Comparison of ENCODE assay signal across 2 cellular contexts in the genomic region with DNA sequence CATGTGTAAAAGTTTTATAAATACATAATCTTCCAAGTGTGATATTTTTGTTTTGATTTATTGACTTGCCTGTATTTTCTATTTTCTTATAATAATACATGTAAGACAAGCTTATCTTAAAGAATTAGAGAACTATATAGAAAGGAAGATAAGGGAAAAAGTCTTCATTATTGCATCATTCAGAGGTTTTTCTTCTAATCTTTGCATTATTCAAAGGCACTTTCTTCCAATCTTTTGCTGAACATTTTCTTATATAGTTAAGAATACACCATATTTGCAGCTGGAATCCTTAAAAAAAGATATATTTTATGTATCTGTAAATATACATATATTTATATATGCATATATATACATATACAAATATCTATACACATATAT.
TF ChIP-seq lines count a peak whose summit lies in the region.

No MANE protein-coding gene starts in this region.

TF ChIP-seq in SK-N-SH, 30 proteins besides CTCF, POLR2A, EP300 and RAD21 (continued from another document):
- TF ChIP-seq ZBTB33 (IDR thresholded peaks at IDR 0.05; ENCODE audit: borderline replicate concordance, low read depth) (no peak), NFIC (IDR thresholded peaks at IDR 0.05; ENCODE audit: borderline replicate concordance) (no peak), TEAD4 (IDR thresholded peaks at IDR 0.05; ENCODE audit: borderline replicate concordance, insufficient read depth) (no peak), USF2 (IDR thresholded peaks at IDR 0.05; ENCODE audit: borderline replicate concordance, low read depth, low read length) (no peak)
- TF ChIP-seq, protein P1, sequence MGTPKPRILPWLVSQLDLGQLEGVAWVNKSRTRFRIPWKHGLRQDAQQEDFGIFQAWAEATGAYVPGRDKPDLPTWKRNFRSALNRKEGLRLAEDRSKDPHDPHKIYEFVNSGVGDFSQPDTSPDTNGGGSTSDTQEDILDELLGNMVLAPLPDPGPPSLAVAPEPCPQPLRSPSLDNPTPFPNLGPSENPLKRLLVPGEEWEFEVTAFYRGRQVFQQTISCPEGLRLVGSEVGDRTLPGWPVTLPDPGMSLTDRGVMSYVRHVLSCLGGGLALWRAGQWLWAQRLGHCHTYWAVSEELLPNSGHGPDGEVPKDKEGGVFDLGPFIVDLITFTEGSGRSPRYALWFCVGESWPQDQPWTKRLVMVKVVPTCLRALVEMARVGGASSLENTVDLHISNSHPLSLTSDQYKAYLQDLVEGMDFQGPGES (IDR thresholded peaks at IDR 0.05; ENCODE audit: low read depth, low read length), result no peak

TF ChIP-seq in SK-N-SH treated with all-trans-retinoic acid at 6 μM for 48 hours, 23 proteins besides CTCF, POLR2A, EP300 and RAD21 (continued from another document):
- TF ChIP-seq, protein P2, sequence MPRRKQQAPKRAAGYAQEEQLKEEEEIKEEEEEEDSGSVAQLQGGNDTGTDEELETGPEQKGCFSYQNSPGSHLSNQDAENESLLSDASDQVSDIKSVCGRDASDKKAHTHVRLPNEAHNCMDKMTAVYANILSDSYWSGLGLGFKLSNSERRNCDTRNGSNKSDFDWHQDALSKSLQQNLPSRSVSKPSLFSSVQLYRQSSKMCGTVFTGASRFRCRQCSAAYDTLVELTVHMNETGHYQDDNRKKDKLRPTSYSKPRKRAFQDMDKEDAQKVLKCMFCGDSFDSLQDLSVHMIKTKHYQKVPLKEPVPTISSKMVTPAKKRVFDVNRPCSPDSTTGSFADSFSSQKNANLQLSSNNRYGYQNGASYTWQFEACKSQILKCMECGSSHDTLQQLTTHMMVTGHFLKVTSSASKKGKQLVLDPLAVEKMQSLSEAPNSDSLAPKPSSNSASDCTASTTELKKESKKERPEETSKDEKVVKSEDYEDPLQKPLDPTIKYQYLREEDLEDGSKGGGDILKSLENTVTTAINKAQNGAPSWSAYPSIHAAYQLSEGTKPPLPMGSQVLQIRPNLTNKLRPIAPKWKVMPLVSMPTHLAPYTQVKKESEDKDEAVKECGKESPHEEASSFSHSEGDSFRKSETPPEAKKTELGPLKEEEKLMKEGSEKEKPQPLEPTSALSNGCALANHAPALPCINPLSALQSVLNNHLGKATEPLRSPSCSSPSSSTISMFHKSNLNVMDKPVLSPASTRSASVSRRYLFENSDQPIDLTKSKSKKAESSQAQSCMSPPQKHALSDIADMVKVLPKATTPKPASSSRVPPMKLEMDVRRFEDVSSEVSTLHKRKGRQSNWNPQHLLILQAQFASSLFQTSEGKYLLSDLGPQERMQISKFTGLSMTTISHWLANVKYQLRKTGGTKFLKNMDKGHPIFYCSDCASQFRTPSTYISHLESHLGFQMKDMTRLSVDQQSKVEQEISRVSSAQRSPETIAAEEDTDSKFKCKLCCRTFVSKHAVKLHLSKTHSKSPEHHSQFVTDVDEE (CRISPR knock-in tag; IDR thresholded peaks at IDR 0.05), result no peak
- TF ChIP-seq ZC3H10 (CRISPR knock-in tag; IDR thresholded peaks at IDR 0.05) (no peak), CREB5 (CRISPR knock-in tag; IDR thresholded peaks at IDR 0.05; ENCODE audit: low read depth) (no peak), SNAI2 (CRISPR knock-in tag; IDR thresholded peaks at IDR 0.05) (no peak), ZNF8 (CRISPR knock-in tag; IDR thresholded peaks at IDR 0.05) (no peak), GLIS3 (CRISPR knock-in tag; IDR thresholded peaks at IDR 0.05) (no peak), ZFP30 (CRISPR knock-in tag; IDR thresholded peaks at IDR 0.05) (no peak)
- TF ChIP-seq, protein P3, sequence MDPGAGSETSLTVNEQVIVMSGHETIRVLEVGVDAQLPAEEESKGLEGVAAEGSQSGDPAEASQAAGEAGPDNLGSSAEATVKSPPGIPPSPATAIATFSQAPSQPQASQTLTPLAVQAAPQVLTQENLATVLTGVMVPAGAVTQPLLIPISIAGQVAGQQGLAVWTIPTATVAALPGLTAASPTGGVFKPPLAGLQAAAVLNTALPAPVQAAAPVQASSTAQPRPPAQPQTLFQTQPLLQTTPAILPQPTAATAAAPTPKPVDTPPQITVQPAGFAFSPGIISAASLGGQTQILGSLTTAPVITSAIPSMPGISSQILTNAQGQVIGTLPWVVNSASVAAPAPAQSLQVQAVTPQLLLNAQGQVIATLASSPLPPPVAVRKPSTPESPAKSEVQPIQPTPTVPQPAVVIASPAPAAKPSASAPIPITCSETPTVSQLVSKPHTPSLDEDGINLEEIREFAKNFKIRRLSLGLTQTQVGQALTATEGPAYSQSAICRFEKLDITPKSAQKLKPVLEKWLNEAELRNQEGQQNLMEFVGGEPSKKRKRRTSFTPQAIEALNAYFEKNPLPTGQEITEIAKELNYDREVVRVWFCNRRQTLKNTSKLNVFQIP (CRISPR knock-in tag; IDR thresholded peaks at IDR 0.05; ENCODE audit: borderline replicate concordance, low read depth), result no peak
- TF ChIP-seq, protein P4, sequence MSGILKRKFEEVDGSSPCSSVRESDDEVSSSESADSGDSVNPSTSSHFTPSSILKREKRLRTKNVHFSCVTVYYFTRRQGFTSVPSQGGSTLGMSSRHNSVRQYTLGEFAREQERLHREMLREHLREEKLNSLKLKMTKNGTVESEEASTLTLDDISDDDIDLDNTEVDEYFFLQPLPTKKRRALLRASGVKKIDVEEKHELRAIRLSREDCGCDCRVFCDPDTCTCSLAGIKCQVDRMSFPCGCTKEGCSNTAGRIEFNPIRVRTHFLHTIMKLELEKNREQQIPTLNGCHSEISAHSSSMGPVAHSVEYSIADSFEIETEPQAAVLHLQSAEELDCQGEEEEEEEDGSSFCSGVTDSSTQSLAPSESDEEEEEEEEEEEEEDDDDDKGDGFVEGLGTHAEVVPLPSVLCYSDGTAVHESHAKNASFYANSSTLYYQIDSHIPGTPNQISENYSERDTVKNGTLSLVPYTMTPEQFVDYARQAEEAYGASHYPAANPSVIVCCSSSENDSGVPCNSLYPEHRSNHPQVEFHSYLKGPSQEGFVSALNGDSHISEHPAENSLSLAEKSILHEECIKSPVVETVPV (CRISPR knock-in tag; IDR thresholded peaks at IDR 0.05), result no peak
